In genomic region chr6:31122803-31123706, GRCh38 we compare ENCODE assay signal across 1 cellular context.
A peak's percentile ranks its signal among the peaks of the same experiment; 100 is the strongest.
TF ChIP-seq lines count a peak whose summit lies in the region.

No MANE protein-coding gene starts in this region.

TF ChIP-seq in HEK293, 187 proteins besides CTCF, POLR2A, EP300 and RAD21 (continued from another document):
- TF ChIP-seq TSHZ1 (tag by site-specific recombination; IDR thresholded peaks at IDR 0.05; ENCODE audit: borderline replicate concordance): peak; percentile 48; the same call in 1 of the 2 replicates
- TF ChIP-seq ZNF449 (tag by site-specific recombination; IDR thresholded peaks at IDR 0.05): no peak
- peak; percentile 64 for TF ChIP-seq ZBTB17 (tag by site-specific recombination; IDR thresholded peaks at IDR 0.05)
- TF ChIP-seq KLF16 (tag by site-specific recombination; IDR thresholded peaks at IDR 0.05): peak; percentile 63; the same call in 1 of the 2 replicates
- TF ChIP-seq ZNF747 (tag by site-specific recombination; IDR thresholded peaks at IDR 0.05): no peak
- no peak for TF ChIP-seq GLIS2 (tag by site-specific recombination; IDR thresholded peaks at IDR 0.05)
- TF ChIP-seq SP7 (tag by site-specific recombination; IDR thresholded peaks at IDR 0.05): peak; percentile 63; the same call in 1 of the 2 replicates
- TF ChIP-seq ZNF335 (tag by site-specific recombination; conservative IDR thresholded peaks at IDR 0.05): 0 out of 2 replicates have a peak, but pooled peaks have one; percentile 15
- TF ChIP-seq WT1 (tag by site-specific recombination; IDR thresholded peaks at IDR 0.05): no peak
- peak; percentile 23; the same call in 1 of the 2 replicates for TF ChIP-seq ZNF394 (tag by site-specific recombination; IDR thresholded peaks at IDR 0.05; ENCODE audit: borderline replicate concordance)
- TF ChIP-seq ZFHX2 (tag by site-specific recombination; conservative IDR thresholded peaks at IDR 0.05): peak; percentile 88
- TF ChIP-seq ZNF660 (tag by site-specific recombination; IDR thresholded peaks at IDR 0.05): peak; percentile 94
- peak; percentile 4; the same call in 1 of the 2 replicates for TF ChIP-seq SP2 (tag by site-specific recombination; IDR thresholded peaks at IDR 0.05)
- TF ChIP-seq ZNF692 (tag by site-specific recombination; IDR thresholded peaks at IDR 0.05): peak; percentile 56; the same call in 1 of the 2 replicates
- TF ChIP-seq ZNF184 (tag by site-specific recombination; IDR thresholded peaks at IDR 0.05): peak; percentile 41; the same call in 1 of the 2 replicates
- peak; percentile 74 for TF ChIP-seq OSR2 (tag by site-specific recombination; IDR thresholded peaks at IDR 0.05)
- TF ChIP-seq KLF1 (tag by site-specific recombination; IDR thresholded peaks at IDR 0.05): peak; percentile 42
- 0 out of 2 replicates have a peak, but pooled peaks have one; percentile 22 for TF ChIP-seq ZSCAN30 (tag by site-specific recombination; IDR thresholded peaks at IDR 0.05)
- peak; percentile 32; the same call in 1 of the 2 replicates for TF ChIP-seq ZNF398 (tag by site-specific recombination; IDR thresholded peaks at IDR 0.05)
- peak; percentile 72; the same call in 1 of the 2 replicates for TF ChIP-seq SCRT2 (tag by site-specific recombination; IDR thresholded peaks at IDR 0.05)
- 0 out of 2 replicates have a peak, but pooled peaks have one; percentile 22 for TF ChIP-seq KLF8 (tag by site-specific recombination; IDR thresholded peaks at IDR 0.05)
- TF ChIP-seq ZNF843 (tag by site-specific recombination; IDR thresholded peaks at IDR 0.05): 0 out of 2 replicates have a peak, but pooled peaks have one; percentile 16
- peak; percentile 49; the same call in 1 of the 2 replicates for TF ChIP-seq ZEB2 (tag by site-specific recombination; IDR thresholded peaks at IDR 0.05)
- no peak for TF ChIP-seq ZNF837 (tag by site-specific recombination; IDR thresholded peaks at IDR 0.05)
- TF ChIP-seq ZNF146 (tag by site-specific recombination; IDR thresholded peaks at IDR 0.05): no peak
- peak; percentile 52; the same call in 1 of the 2 replicates for TF ChIP-seq IKZF3 (tag by site-specific recombination; IDR thresholded peaks at IDR 0.05)
- TF ChIP-seq ZNF558 (tag by site-specific recombination; IDR thresholded peaks at IDR 0.05): peak; percentile 67; the same call in 1 of the 2 replicates
- no peak for TF ChIP-seq ZNF416 (tag by site-specific recombination; IDR thresholded peaks at IDR 0.05)
